21 cellular contexts compared by ENCODE assay signal in genomic region chr4:108933046-108933445, GRCh38.
DNase-seq lines count a peak whose midpoint lies in the region; ATAC-seq and TF ChIP-seq lines count a peak whose summit lies in the region.
"Had no signal": no experiment of that assay in that cellular context is flagged by ENCODE, and none has a peak within 500 bp of the region (broad histone marks: within the 10 kb centered on the region; RNA-seq: fewer than 3 reads in every experiment).

No MANE protein-coding gene starts in this region.

- no peak overlapping the region for H3K4me3 ChIP-seq in mesenchymal stem cell (ENCODE audit: insufficient read depth in 1 of 2, low read depth in 1 of 2, low read length in 2 of 2)
- H3K4me3 ChIP-seq in smooth muscle cell: no peak overlapping the region
- no peak overlapping the region for H3K4me3 ChIP-seq in CD8-positive, alpha-beta T cell (ENCODE audit: low read depth, low read length)
- H3K4me3 ChIP-seq: GM12878 had no signal

- no peak overlapping the region for H4K8ac ChIP-seq in mesenchymal stem cell (ENCODE audit: low read length)

- peak; percentile 72 for DNase-seq in NCI-H1417 treated with DMSO at 0.1 percent for 48 hours (lab: John Stamatoyannopoulos, UW)
- DNase-seq in NCI-H510A (lab: John Stamatoyannopoulos, UW): peak; percentile 7
- peak; percentile 51 for DNase-seq in mesenchymal stem cell
- no peak for DNase-seq in smooth muscle cell (lab: John Stamatoyannopoulos, UW; ENCODE audit: unreplicated experiment)
- DNase-seq in activated CD4-positive, alpha-beta T cell treated with anti-CD3 and anti-CD28 coated beads for 48 hours: no peak
- DNase-seq in effector memory CD8-positive, alpha-beta T cell: no peak
- no peak for DNase-seq in CD8-positive, alpha-beta T cell
- DNase-seq: ACHN; BE2C; C1 segment of cervical spinal cord; CD4-positive, CD25-positive, alpha-beta regulatory T cell; DMS153; DND-41; EL; GOT3; H7; HFFc6 had no signal

- H3K4me3 Mint-ChIP-seq in effector memory CD8-positive, alpha-beta T cell: no peak overlapping the region
- H3K4me3 Mint-ChIP-seq in CD8-positive, alpha-beta T cell: no peak overlapping the region
- H3K4me3 Mint-ChIP-seq: CD4-positive, CD25-positive, alpha-beta regulatory T cell; HFFc6; IgD-negative memory B cell had no signal

- H3K18ac ChIP-seq in mesenchymal stem cell (ENCODE audit: low read depth in 1 of 2, low read length in 2 of 2): no peak overlapping the region

- no peak overlapping the region for H3K27ac ChIP-seq in mesenchymal stem cell (ENCODE audit: low read length, poor library complexity, severe bottlenecking)
- no peak overlapping the region for H3K27ac ChIP-seq in smooth muscle cell (ENCODE audit: low read depth)
- H3K27ac ChIP-seq in CD8-positive, alpha-beta T cell (ENCODE audit: low read depth, low read length): no peak overlapping the region

- no peak overlapping the region for H2BK120ac ChIP-seq in mesenchymal stem cell (ENCODE audit: low read depth, low read length)

- no peaks in the 10 kb centered on the region for H3K36me3 ChIP-seq in mesenchymal stem cell (ENCODE audit: control insufficient read depth in 1 of 2, insufficient read depth in 2 of 2, low read depth in 1 of 2, low read length in 2 of 2)
- H3K36me3 ChIP-seq in smooth muscle cell (ENCODE audit: low read depth): no peaks in the 10 kb centered on the region
- H3K36me3 ChIP-seq in CD8-positive, alpha-beta T cell (ENCODE audit: insufficient read depth, low read length): no peaks in the 10 kb centered on the region
- H3K36me3 ChIP-seq: BE2C had no signal

- no peak overlapping the region for H2BK12ac ChIP-seq in mesenchymal stem cell (ENCODE audit: low read length in 2 of 2)

- peaks cover 0 to 17% of the 10 kb centered on the region in 2 donors for H3K27me3 Mint-ChIP-seq in effector memory CD8-positive, alpha-beta T cell
- no peaks in the 10 kb centered on the region for H3K27me3 Mint-ChIP-seq in CD8-positive, alpha-beta T cell (ENCODE audit: low read depth)
- H3K27me3 Mint-ChIP-seq: CD4-positive, CD25-positive, alpha-beta regulatory T cell; IgD-negative memory B cell had no signal

- H3K4me2 ChIP-seq in mesenchymal stem cell (ENCODE audit: low read length, poor library complexity, severe bottlenecking) (no peak overlapping the region), smooth muscle cell (no peak overlapping the region)

- no peak for ATAC-seq in effector memory CD8-positive, alpha-beta T cell (replicated peaks)
- ATAC-seq in CD8-positive, alpha-beta T cell: no peak
- ATAC-seq: GM12878, HCT116, HepG2 had no signal

- no peak overlapping the region for H3K14ac ChIP-seq in mesenchymal stem cell (ENCODE audit: low read length in 2 of 2)

- H3K9me3 Mint-ChIP-seq in effector memory CD8-positive, alpha-beta T cell: peaks cover 0 to 2% of the 10 kb centered on the region in 2 donors
- no peaks in the 10 kb centered on the region for H3K9me3 Mint-ChIP-seq in CD8-positive, alpha-beta T cell
- H3K9me3 Mint-ChIP-seq: HFFc6, IgD-negative memory B cell had no signal

- POLR2A ChIA-PET in CD8-positive, alpha-beta T cell (lab: Charles Lee): interaction anchor here (0.6 kb wide), 1 partner anchor 1182 kb away, joined by 3 read pairs; no protein-coding TSS in a partner anchor

- no peaks in the 10 kb centered on the region for H4K20me1 ChIP-seq in smooth muscle cell (ENCODE audit: low read depth)

- no peak for TF ChIP-seq CTCF in smooth muscle cell (IDR thresholded peaks at IDR 0.05; ENCODE audit: borderline replicate concordance, insufficient read depth, poor library complexity, severe bottlenecking)
- TF ChIP-seq CTCF in CD8-positive, alpha-beta T cell (IDR thresholded peaks at IDR 0.05): no peak

- no peaks in the 10 kb centered on the region for H3K36me3 Mint-ChIP-seq in effector memory CD8-positive, alpha-beta T cell (ENCODE audit: insufficient read depth)
- no peaks in the 10 kb centered on the region for H3K36me3 Mint-ChIP-seq in CD8-positive, alpha-beta T cell
- H3K36me3 Mint-ChIP-seq: CD4-positive, CD25-positive, alpha-beta regulatory T cell; IgD-negative memory B cell had no signal

- H2AFZ ChIP-seq in mesenchymal stem cell (ENCODE audit: low read depth, low read length): no peak overlapping the region
- H2AFZ ChIP-seq in smooth muscle cell (ENCODE audit: low read depth): peak overlapping the region; percentile 27

- H3K9ac ChIP-seq in mesenchymal stem cell (ENCODE audit: low read length) (no peak overlapping the region), smooth muscle cell (ENCODE audit: low read depth) (no peak overlapping the region)

- peaks cover 4% of the 10 kb centered on the region for H3F3A ChIP-seq in smooth muscle cell (ENCODE audit: low read depth)

- no peaks in the 10 kb centered on the region for H3K79me1 ChIP-seq in mesenchymal stem cell (replicated peaks; ENCODE audit: low read length, poor library complexity, severe bottlenecking)

- H3K9me3 ChIP-seq in mesenchymal stem cell (ENCODE audit: control insufficient read depth, low read length): no peaks in the 10 kb centered on the region
- H3K9me3 ChIP-seq in smooth muscle cell (replicated peaks; ENCODE audit: low read depth): no peaks in the 10 kb centered on the region
- H3K9me3 ChIP-seq in CD8-positive, alpha-beta T cell (ENCODE audit: low read length): no peaks in the 10 kb centered on the region
- H3K9me3 ChIP-seq: BE2C had no signal

- no peaks in the 10 kb centered on the region for H3K4me1 Mint-ChIP-seq in effector memory CD8-positive, alpha-beta T cell (ENCODE audit: low read depth in 2 of 2)
- no peaks in the 10 kb centered on the region for H3K4me1 Mint-ChIP-seq in CD8-positive, alpha-beta T cell (ENCODE audit: low read depth)
- H3K4me1 Mint-ChIP-seq: CD4-positive, CD25-positive, alpha-beta regulatory T cell; IgD-negative memory B cell had no signal

- H2BK15ac ChIP-seq in mesenchymal stem cell (ENCODE audit: low read depth, poor library complexity, severe bottlenecking): no peak overlapping the region

- H3K23ac ChIP-seq in mesenchymal stem cell (ENCODE audit: low read length in 2 of 2): no peak overlapping the region

- WGBS in mesenchymal stem cell: no CpG with 5 or more reads among the region's 3 CpGs
- WGBS in smooth muscle cell (ENCODE audit: low lambda C conversion rate): 82% methylated on average over 3 of the region's 3 CpGs

- no peak overlapping the region for H3K4ac ChIP-seq in mesenchymal stem cell (ENCODE audit: low read depth in 1 of 2, low read length in 2 of 2)

- no peaks in the 10 kb centered on the region for H3K27me3 ChIP-seq in mesenchymal stem cell (ENCODE audit: control insufficient read depth in 1 of 2, insufficient read depth in 1 of 2, low read length in 2 of 2)
- H3K27me3 ChIP-seq in smooth muscle cell (ENCODE audit: low read depth): no peaks in the 10 kb centered on the region
- no peaks in the 10 kb centered on the region for H3K27me3 ChIP-seq in CD8-positive, alpha-beta T cell (ENCODE audit: insufficient read depth, low read length)
- H3K27me3 ChIP-seq: BE2C had no signal

- CTCF ChIA-PET in CD8-positive, alpha-beta T cell (lab: Charles Lee): no interaction called here

- no peak overlapping the region for H4K91ac ChIP-seq in mesenchymal stem cell (ENCODE audit: low read length)

- H3K4me1 ChIP-seq in mesenchymal stem cell (ENCODE audit: control insufficient read depth, insufficient read depth, low read depth, low read length) (no peaks in the 10 kb centered on the region), smooth muscle cell (ENCODE audit: low read depth) (no peaks in the 10 kb centered on the region)
- no peaks in the 10 kb centered on the region for H3K4me1 ChIP-seq in CD8-positive, alpha-beta T cell (ENCODE audit: insufficient read depth, low read length)
- H3K4me1 ChIP-seq: BE2C had no signal

- no peak overlapping the region for H2AK5ac ChIP-seq in mesenchymal stem cell (ENCODE audit: low read length, severe bottlenecking)

- H3K27ac Mint-ChIP-seq in effector memory CD8-positive, alpha-beta T cell: no peak overlapping the region
- no peak overlapping the region for H3K27ac Mint-ChIP-seq in CD8-positive, alpha-beta T cell
- H3K27ac Mint-ChIP-seq: CD4-positive, CD25-positive, alpha-beta regulatory T cell; HFFc6; IgD-negative memory B cell had no signal

- H3K79me2 ChIP-seq in smooth muscle cell (ENCODE audit: low read depth): no peaks in the 10 kb centered on the region

- intact Hi-C loops in CD8-positive, alpha-beta T cell (cut with DNase I, micrococcal nuclease): no loop called here

- no peak overlapping the region for H2BK5ac ChIP-seq in mesenchymal stem cell (ENCODE audit: low read depth, low read length, poor library complexity, severe bottlenecking)

Comparison
In these comparisons a context has a peak if more than half of its experiments do, and no peak if none do; other contexts are left out.
1. DNase-seq: peak in NCI-H1417 treated with DMSO at 0.1 percent for 48 hours (single experiment), NCI-H510A (single experiment) and mesenchymal stem cell (single experiment); none in smooth muscle cell (single experiment), activated CD4-positive, alpha-beta T cell treated with anti-CD3 and anti-CD28 coated beads for 48 hours (single experiment), effector memory CD8-positive, alpha-beta T cell (0 of 3) and CD8-positive, alpha-beta T cell (0 of 7).